In genomic region chr7:129530881-129531391, GRCh38 we compare ENCODE assay signal across 10 cellular contexts.
DNase-seq lines count a peak whose midpoint lies in the region; ATAC-seq lines count a peak whose summit lies in the region.
"Had no signal": no experiment of that assay in that cellular context is flagged by ENCODE, and none has a peak within 500 bp of the region (broad histone marks: within the 10 kb centered on the region; RNA-seq: fewer than 3 reads in every experiment).

No MANE protein-coding gene starts in this region.

- no peaks in the 10 kb centered on the region for H3K36me3 Mint-ChIP-seq in activated T-cell treated with anti-CD3 and anti-CD28 coated beads, Interleukin-2, amount 50 U/mL, for 24 hours (ENCODE audit: low read depth)
- peaks cover 7% of the 10 kb centered on the region for H3K36me3 Mint-ChIP-seq in stimulated activated effector memory CD8-positive, alpha-beta T cell treated with anti-CD3 and anti-CD28 coated beads, Interleukin-12 subunit alpha, Interleukin-12 subunit beta, amount 100 ng/mL, for 72 hours

- peak; percentile 3 for DNase-seq in NOMO-1 treated with DMSO at 0.1 percent for 48 hours (lab: John Stamatoyannopoulos, UW; ENCODE audit: unreplicated experiment)
- DNase-seq in NOMO-1 treated with dmso at 0.1 percent for 144 hours (lab: John Stamatoyannopoulos, UW; ENCODE audit: unreplicated experiment) = no peak
- DNase-seq in activated T-cell treated with anti-CD3 and anti-CD28 coated beads, Interleukin-2, amount 50 U/mL, for 24 hours = peak; percentile 63
- DNase-seq in iris pigment epithelial cell (ENCODE audit: low read depth) = peak; percentile 70
- peak; percentile 14 to 64 for DNase-seq in stimulated activated effector memory CD8-positive, alpha-beta T cell treated with anti-CD3 and anti-CD28 coated beads, Interleukin-12 subunit alpha, Interleukin-12 subunit beta, amount 100 ng/mL, for 72 hours (ENCODE audit: low spot score in 2 of 2)
- no peak for DNase-seq in NCI-H2107 treated with DMSO at 0.1 percent for 48 hours (lab: John Stamatoyannopoulos, UW; ENCODE audit: unreplicated experiment)
- DNase-seq: Kasumi-1, testis had no signal

- H3K27me3 Mint-ChIP-seq in activated T-cell treated with anti-CD3 and anti-CD28 coated beads, Interleukin-2, amount 50 U/mL, for 24 hours = peaks cover 10% of the 10 kb centered on the region

- H3K9me3 Mint-ChIP-seq in activated T-cell treated with anti-CD3 and anti-CD28 coated beads, Interleukin-2, amount 50 U/mL, for 24 hours = no peaks in the 10 kb centered on the region
- no peaks in the 10 kb centered on the region for H3K9me3 Mint-ChIP-seq in stimulated activated effector memory CD8-positive, alpha-beta T cell treated with anti-CD3 and anti-CD28 coated beads, Interleukin-12 subunit alpha, Interleukin-12 subunit beta, amount 100 ng/mL, for 72 hours

- no peak overlapping the region for H3K4me3 Mint-ChIP-seq in activated T-cell treated with anti-CD3 and anti-CD28 coated beads, Interleukin-2, amount 50 U/mL, for 24 hours
- peak overlapping the region; percentile 14 for H3K4me3 Mint-ChIP-seq in stimulated activated effector memory CD8-positive, alpha-beta T cell treated with anti-CD3 and anti-CD28 coated beads, Interleukin-12 subunit alpha, Interleukin-12 subunit beta, amount 100 ng/mL, for 72 hours

- H3K4me1 Mint-ChIP-seq in activated T-cell treated with anti-CD3 and anti-CD28 coated beads, Interleukin-2, amount 50 U/mL, for 24 hours (ENCODE audit: low read depth) = peaks cover 18% of the 10 kb centered on the region
- peaks cover 26% of the 10 kb centered on the region for H3K4me1 Mint-ChIP-seq in stimulated activated effector memory CD8-positive, alpha-beta T cell treated with anti-CD3 and anti-CD28 coated beads, Interleukin-12 subunit alpha, Interleukin-12 subunit beta, amount 100 ng/mL, for 72 hours

- peak overlapping the region; percentile 72 for H3K27ac Mint-ChIP-seq in activated T-cell treated with anti-CD3 and anti-CD28 coated beads, Interleukin-2, amount 50 U/mL, for 24 hours
- H3K27ac Mint-ChIP-seq in stimulated activated effector memory CD8-positive, alpha-beta T cell treated with anti-CD3 and anti-CD28 coated beads, Interleukin-12 subunit alpha, Interleukin-12 subunit beta, amount 100 ng/mL, for 72 hours = peak overlapping the region; percentile 84

- ATAC-seq in stimulated activated effector memory CD8-positive, alpha-beta T cell treated with anti-CD3 and anti-CD28 coated beads, Interleukin-12 subunit alpha, Interleukin-12 subunit beta, amount 100 ng/mL, for 72 hours = peak; percentile 99
- no peak for ATAC-seq in GM19351 (IDR thresholded peaks at IDR 0.05; ENCODE audit: unreplicated experiment)
- no peak for ATAC-seq in GM21528 (IDR thresholded peaks at IDR 0.05; ENCODE audit: low FRiP score, unreplicated experiment)

Comparison
In these comparisons a context has a peak if more than half of its experiments do, and no peak if none do; other contexts are left out.
1. DNase-seq: peak in NOMO-1 treated with DMSO at 0.1 percent for 48 hours (single experiment), activated T-cell treated with anti-CD3 and anti-CD28 coated beads, Interleukin-2, amount 50 U/mL, for 24 hours (single experiment), iris pigment epithelial cell (single experiment) and stimulated activated effector memory CD8-positive, alpha-beta T cell treated with anti-CD3 and anti-CD28 coated beads, Interleukin-12 subunit alpha, Interleukin-12 subunit beta, amount 100 ng/mL, for 72 hours (2 of 2); none in NOMO-1 treated with dmso at 0.1 percent for 144 hours (single experiment) and NCI-H2107 treated with DMSO at 0.1 percent for 48 hours (single experiment).